15 cellular contexts compared by ENCODE assay signal in the genomic region with DNA sequence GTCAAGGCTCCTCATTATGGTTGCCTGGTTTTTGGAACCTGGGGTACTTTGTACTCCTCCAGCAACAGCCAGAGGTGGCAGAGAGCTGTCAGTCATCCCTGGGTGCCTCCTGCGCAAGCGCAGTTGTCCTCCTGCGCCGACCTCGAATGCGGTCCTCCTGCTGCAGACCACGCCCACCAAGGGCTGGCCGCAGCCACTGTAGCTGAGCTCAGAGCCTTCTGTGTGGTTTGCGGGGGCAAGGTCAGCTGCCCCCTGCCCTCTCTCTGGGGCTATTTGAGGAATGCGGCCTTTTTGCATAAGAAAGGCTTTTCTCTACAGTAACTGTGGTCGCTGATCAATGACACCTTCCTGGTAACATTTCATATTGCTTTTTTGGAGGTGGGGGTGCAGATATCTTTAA.
DNase-seq lines count a peak whose midpoint lies in the region; ATAC-seq and TF ChIP-seq lines count a peak whose summit lies in the region.
"Had no signal": no experiment of that assay in that cellular context is flagged by ENCODE, and none has a peak within 500 bp of the region (broad histone marks: within the 10 kb centered on the region; RNA-seq: fewer than 3 reads in every experiment).

No MANE protein-coding gene starts in this region.

- H3K27me3 ChIP-seq in H9 (ENCODE audit: insufficient read depth, low read length): no peaks in the 10 kb centered on the region
- no peaks in the 10 kb centered on the region for H3K27me3 ChIP-seq in neuron (ENCODE audit: insufficient read depth, low read length)
- peaks cover 10% of the 10 kb centered on the region for H3K27me3 ChIP-seq in gastroesophageal sphincter

- intact Hi-C loops in left ventricle myocardium superior (cut with micrococcal nuclease): no loop called here

- peaks cover 0 to 4% (median 3%) of the 10 kb centered on the region in 3 experiments; a peak in 1 of 7 replicates for H3K36me3 Mint-ChIP-seq in H9 (ENCODE audit: insufficient read depth in 1 of 3, low read depth in 3 of 3)
- H3K36me3 Mint-ChIP-seq: CD4-positive, CD25-positive, alpha-beta regulatory T cell had no signal

- peak; percentile 98 for ATAC-seq in left ventricle myocardium superior
- no peak for ATAC-seq in gastroesophageal sphincter

- H4K8ac ChIP-seq in H9 (replicated peaks; ENCODE audit: insufficient read length, low read depth, low read length): no peak overlapping the region

- TF ChIP-seq POLR2A in gastroesophageal sphincter (IDR thresholded peaks at IDR 0.05): no peak

- H4K5ac ChIP-seq in H9 (ENCODE audit: insufficient read length, low read depth, low read length): no peak overlapping the region

- no peak overlapping the region for H2BK120ac ChIP-seq in H9 (ENCODE audit: low read depth, low read length, poor library complexity, severe bottlenecking)

- no peak overlapping the region for H3K9ac ChIP-seq in H9 (ENCODE audit: extremely low read depth, insufficient read length, low read length)
- H3K9ac ChIP-seq: KMS-11 had no signal

- H3K4ac ChIP-seq in H9 (ENCODE audit: low read depth, low read length): no peak overlapping the region

- H4K91ac ChIP-seq in H9 (ENCODE audit: insufficient read length, low read depth, low read length): no peak overlapping the region

- H2BK5ac ChIP-seq in H9 (ENCODE audit: insufficient read length, low read length): no peak overlapping the region

- DNase-seq in H9: peak; percentile 97
- DNase-seq in amygdala (lab: John Stamatoyannopoulos, UW): peak in 39 of 56 donors; percentile 3 to 74 (median 24)
- DNase-seq in left ventricle myocardium superior: peak; percentile 79
- DNase-seq in NCI-H2107 (lab: John Stamatoyannopoulos, UW): no peak
- no peak for DNase-seq in NCI-H526 treated with DMSO at 0.1 percent for 48 hours (lab: John Stamatoyannopoulos, UW)
- no peak for DNase-seq in NCI-H146 treated with DMSO at 0.1 percent for 48 hours (lab: John Stamatoyannopoulos, UW; ENCODE audit: unreplicated experiment)
- DNase-seq: activated B cell treated with CpG ODN at 0.5 μM for 24 hours; CD4-positive, CD25-positive, alpha-beta regulatory T cell; HCEC 1CT; SHP77 treated with DMSO at 0.1 percent for 48 hours had no signal

- H2BK20ac ChIP-seq in H9 (ENCODE audit: low read depth, low read length, poor library complexity, severe bottlenecking): no peak overlapping the region

- H3K56ac ChIP-seq in H9 (ENCODE audit: insufficient read length, low read depth, low read length): no peak overlapping the region

- TF ChIP-seq CTCF in H9 (conservative IDR thresholded peaks at IDR 0.05) (no peak), gastroesophageal sphincter (IDR thresholded peaks at IDR 0.05) (no peak)

- peaks cover 12 to 16% of the 10 kb centered on the region in 2 experiments for H3K4me1 Mint-ChIP-seq in H9
- H3K4me1 Mint-ChIP-seq: activated B cell treated with CpG ODN at 0.5 μM for 24 hours; CD4-positive, CD25-positive, alpha-beta regulatory T cell had no signal

- TF ChIP-seq EP300 in gastroesophageal sphincter (IDR thresholded peaks at IDR 0.05): no peak

- H3K4me1 ChIP-seq in H9 (ENCODE audit: insufficient read depth, low read length): no peaks in the 10 kb centered on the region; the same call in 1 of the 2 replicates
- H3K4me1 ChIP-seq in neuron (ENCODE audit: insufficient read depth, low read length): peaks cover 20% of the 10 kb centered on the region
- no peaks in the 10 kb centered on the region for H3K4me1 ChIP-seq in gastroesophageal sphincter

- peak overlapping the region; percentile 5 for H3K4me2 ChIP-seq in H9 (ENCODE audit: insufficient read depth, insufficient read length, low read length)
- H3K4me2 ChIP-seq: KMS-11 had no signal

- H2AFZ ChIP-seq in H9 (ENCODE audit: low read length) (no peak overlapping the region), neuron (ENCODE audit: low read depth, low read length) (no peak overlapping the region)

- peaks cover 55 to 56% of the 10 kb centered on the region in 2 experiments for H3K9me3 Mint-ChIP-seq in H9

- no peaks in the 10 kb centered on the region for H3K79me1 ChIP-seq in H9 (ENCODE audit: insufficient read depth, low read depth, low read length, poor library complexity, severe bottlenecking)

- H3K9me3 ChIP-seq in H9 (ENCODE audit: control insufficient read depth, low read depth, low read length): peaks cover 13% of the 10 kb centered on the region
- no peaks in the 10 kb centered on the region for H3K9me3 ChIP-seq in neuron (ENCODE audit: low read length)
- peaks cover 0 to 17% (median 0%) of the 10 kb centered on the region in 3 donors for H3K9me3 ChIP-seq in gastroesophageal sphincter

- no peak overlapping the region for H3T11ph ChIP-seq in H9 (ENCODE audit: low read length)

- no peak overlapping the region for H2BK15ac ChIP-seq in H9 (ENCODE audit: low read depth, low read length)

- H3K27ac ChIP-seq in H9 (ENCODE audit: insufficient read length, low read depth, low read length): no peak overlapping the region
- H3K27ac ChIP-seq in gastroesophageal sphincter: no peak overlapping the region
- H3K27ac ChIP-seq: KMS-11, skin epidermis had no signal

- no peaks in the 10 kb centered on the region for H3K36me3 ChIP-seq in neuron (ENCODE audit: insufficient read depth, low read length)
- no peaks in the 10 kb centered on the region for H3K36me3 ChIP-seq in gastroesophageal sphincter

- H2BK12ac ChIP-seq in H9 (ENCODE audit: insufficient read length, low read depth, low read length): no peak overlapping the region

- H3K14ac ChIP-seq in H9 (ENCODE audit: insufficient read depth, low read length): no peak overlapping the region

- no peaks in the 10 kb centered on the region for H4K20me1 ChIP-seq in H9 (ENCODE audit: control insufficient read depth, insufficient read depth, insufficient read length)

- no CpG with 5 or more reads among the region's 11 CpGs for WGBS in H9 (ENCODE audit: extremely low coverage, insufficient read length, low lambda C conversion rate)
- WGBS in gastroesophageal sphincter (ENCODE audit: low coverage in 1 of 2), 2 donors: 39 to 52% methylated on average over 3 to 7 of the region's 11 CpGs

- peak overlapping the region; percentile 46 to 56 for H3K4me3 Mint-ChIP-seq in H9
- H3K4me3 Mint-ChIP-seq: activated B cell treated with CpG ODN at 0.5 μM for 24 hours; activated T-helper 1 cell treated with anti-CD3 and anti-CD28 coated beads, Interleukin-12 subunit alpha, Interleukin-12 subunit beta, Interleukin-2, Interleukin-4 antibody, amounts not matched to agents 30 ng/mL and 10 ng/mL and 1 ng/mL, durations not matched to agents 14 hours and 24 hours and 36 hours; CD4-positive, CD25-positive, alpha-beta regulatory T cell had no signal

- no peaks in the 10 kb centered on the region for H3K23me2 ChIP-seq in H9 (ENCODE audit: insufficient read length, low read depth, low read length, poor library complexity, severe bottlenecking)

- H2AK5ac ChIP-seq in H9 (ENCODE audit: insufficient read length, low read length): no peak overlapping the region

- peak overlapping the region; percentile 36 for H3K4me3 ChIP-seq in neuron (ENCODE audit: low read length)
- H3K4me3 ChIP-seq in gastroesophageal sphincter: no peak overlapping the region
- H3K4me3 ChIP-seq: skin epidermis had no signal

- H3K79me2 ChIP-seq in H9 (ENCODE audit: insufficient read depth, low read length): no peaks in the 10 kb centered on the region

- no peaks in the 10 kb centered on the region for H3K27me3 Mint-ChIP-seq in H9 (ENCODE audit: low read depth)
- H3K27me3 Mint-ChIP-seq: activated B cell treated with CpG ODN at 0.5 μM for 24 hours; CD4-positive, CD25-positive, alpha-beta regulatory T cell had no signal

- no peak overlapping the region for H3K18ac ChIP-seq in H9 (ENCODE audit: insufficient read length, low read depth, low read length)

- peak overlapping the region in 2 of 3 experiments; percentile 93 to 95; a peak in 4 of 7 replicates for H3K27ac Mint-ChIP-seq in H9
- H3K27ac Mint-ChIP-seq: activated B cell treated with CpG ODN at 0.5 μM for 24 hours; activated T-helper 1 cell treated with anti-CD3 and anti-CD28 coated beads, Interleukin-12 subunit alpha, Interleukin-12 subunit beta, Interleukin-2, Interleukin-4 antibody, amounts not matched to agents 30 ng/mL and 10 ng/mL and 1 ng/mL, durations not matched to agents 14 hours and 24 hours and 36 hours; CD4-positive, CD25-positive, alpha-beta regulatory T cell had no signal

- no peak overlapping the region for H3K23ac ChIP-seq in H9 (ENCODE audit: insufficient read length, low read depth, low read length)

Comparison
In these comparisons a context has a peak if more than half of its experiments do, and no peak if none do; other contexts are left out.
1. DNase-seq: peak in H9 (single experiment), amygdala (39 of 56) and left ventricle myocardium superior (single experiment); none in NCI-H2107 (single experiment), NCI-H526 treated with DMSO at 0.1 percent for 48 hours (single experiment) and NCI-H146 treated with DMSO at 0.1 percent for 48 hours (single experiment).